Comparison of ENCODE assay signal across 31 cellular contexts in genomic region chr6:7836371-7837026, GRCh38.
"Had no signal": no experiment of that assay in that cellular context is flagged by ENCODE, and none has a peak within 500 bp of the region (broad histone marks: within the 10 kb centered on the region; RNA-seq: fewer than 3 reads in every experiment).

No MANE protein-coding gene starts in this region.

- H3K9me3 ChIP-seq: ovary, psoas muscle, spleen, suprapubic skin, testis, tibial artery, transverse colon, upper lobe of right lung, uterus had no signal

- ATAC-seq: natural killer cell; psoas muscle; right cardiac atrium; sciatic nerve; stimulated activated memory B cell treated with anti-CD40 and anti-IgM and Interleukin-4, amounts not matched to agents 10 μg/mL and 1 μg/mL and 100 μg/mL, for 72 hours; stimulated activated naive CD8-positive, alpha-beta T cell treated with anti-CD3 and anti-CD28 coated beads, Interleukin-15, amount 100 ng/mL, for 72 hours; stimulated activated naive CD8-positive, alpha-beta T cell treated with anti-CD3 and anti-CD28 coated beads, Interleukin-15, Interleukin-2, amounts not matched to agents 100 U/mL and 50 U/mL, for 24 hours; upper lobe of right lung had no signal

- H3K4me3 Mint-ChIP-seq: natural killer cell; nephron; neural progenitor cell; stimulated activated memory B cell treated with anti-CD40 and anti-IgM and Interleukin-4, amounts not matched to agents 10 μg/mL and 1 μg/mL and 100 μg/mL, for 72 hours; stimulated activated naive CD8-positive, alpha-beta T cell treated with anti-CD3 and anti-CD28 coated beads, Interleukin-15, amount 100 ng/mL, for 72 hours; type B pancreatic cell had no signal

- H3K36me3 ChIP-seq: neural progenitor cell, ovary, spleen, suprapubic skin, tibial artery, transverse colon, upper lobe of right lung, uterus had no signal

- H2AFZ ChIP-seq: neural progenitor cell, parathyroid adenoma had no signal

- DNase-seq: natural killer cell; occipital lobe; ovary; posterior cingulate gyrus; psoas muscle; right cardiac atrium; spleen; stimulated activated CD4-positive, alpha-beta T cell treated with anti-CD3 and anti-CD28 coated beads, Interleukin-12 subunit alpha, Interleukin-12 subunit beta, amount 100 ng/mL, for 4 hours; stimulated activated CD4-positive, alpha-beta T cell treated with anti-CD3 and anti-CD28 coated beads, Interleukin-1b, Interleukin-23, amount 100 ng/mL, for 48 hours; stimulated activated CD4-positive, alpha-beta T cell treated with anti-CD3 and anti-CD28 coated beads, Interleukin-4, amount 100 ng/mL, for 1 hour; stimulated activated CD4-positive, alpha-beta T cell treated with anti-CD3 and anti-CD28 coated beads, Interleukin-4, amount 100 ng/mL, for 4 hours; stimulated activated CD8-positive, alpha-beta memory T cell treated with anti-CD3 and anti-CD28 coated beads, Interleukin-4, amount 100 ng/mL, for 48 hours; stimulated activated naive CD4-positive, alpha-beta T cell; stimulated activated naive CD8-positive, alpha-beta T cell treated with anti-CD3 and anti-CD28 coated beads, Interleukin-15, amount 100 ng/mL, for 72 hours; stimulated activated naive CD8-positive, alpha-beta T cell treated with anti-CD3 and anti-CD28 coated beads, Interleukin-15, Interleukin-2, amounts not matched to agents 100 U/mL and 50 U/mL, for 24 hours; substantia nigra; testis; tibial artery; transverse colon; upper lobe of right lung; uterus had no signal

- H3K27me3 ChIP-seq: neural progenitor cell, ovary, spleen, suprapubic skin, testis, tibial artery, transverse colon, upper lobe of right lung, uterus had no signal

- H3K4me1 ChIP-seq: neural progenitor cell, parathyroid adenoma, psoas muscle, spleen, suprapubic skin, testis, transverse colon, upper lobe of right lung, uterus had no signal

- H3K27ac ChIP-seq: neural progenitor cell, ovary, parathyroid adenoma, psoas muscle, skin epidermis, spleen, suprapubic skin, testis, tibial artery, transverse colon, upper lobe of right lung, uterus had no signal

- H3K27me3 Mint-ChIP-seq: type B pancreatic cell had no signal

- H3K4me2 ChIP-seq: neural progenitor cell, smooth muscle cell had no signal

- H3K36me3 Mint-ChIP-seq: natural killer cell; neural progenitor cell; stimulated activated memory B cell treated with anti-CD40 and anti-IgM and Interleukin-4, amounts not matched to agents 10 μg/mL and 1 μg/mL and 100 μg/mL, for 72 hours; type B pancreatic cell had no signal

- H3K9me3 Mint-ChIP-seq: natural killer cell; nephron; neural progenitor cell; stimulated activated memory B cell treated with anti-CD40 and anti-IgM and Interleukin-4, amounts not matched to agents 10 μg/mL and 1 μg/mL and 100 μg/mL, for 72 hours; stimulated activated naive CD8-positive, alpha-beta T cell treated with anti-CD3 and anti-CD28 coated beads, Interleukin-15, amount 100 ng/mL, for 72 hours; type B pancreatic cell had no signal

- H3K79me2 ChIP-seq: parathyroid adenoma had no signal

- H3K27ac Mint-ChIP-seq: natural killer cell; nephron; neural progenitor cell; progenitor cell of endocrine pancreas; stimulated activated memory B cell treated with anti-CD40 and anti-IgM and Interleukin-4, amounts not matched to agents 10 μg/mL and 1 μg/mL and 100 μg/mL, for 72 hours; stimulated activated naive CD8-positive, alpha-beta T cell treated with anti-CD3 and anti-CD28 coated beads, Interleukin-15, amount 100 ng/mL, for 72 hours; type B pancreatic cell had no signal

- H3K4me3 ChIP-seq: neural progenitor cell, ovary, psoas muscle, skin epidermis, smooth muscle cell, spleen, suprapubic skin, testis, tibial artery, transverse colon, upper lobe of right lung, uterus had no signal

- H3K4me1 Mint-ChIP-seq: natural killer cell; stimulated activated naive CD8-positive, alpha-beta T cell treated with anti-CD3 and anti-CD28 coated beads, Interleukin-15, amount 100 ng/mL, for 72 hours had no signal
